ENCODE assay signal across 20 cellular contexts in genomic region chr1:39890880-39891279, GRCh38.
"Had no signal": no experiment of that assay in that cellular context is flagged by ENCODE, and none has a peak within 500 bp of the region (broad histone marks: within the 10 kb centered on the region; RNA-seq: fewer than 3 reads in every experiment).

No MANE protein-coding gene starts in this region.

- H3K4me3 ChIP-seq: SJSA1, SK-N-MC had no signal

- FAIRE-seq: RCC 7860 had no signal

- H3K4me2 ChIP-seq: KMS-11 had no signal

- H3K9me3 ChIP-seq: SJSA1 had no signal

- H3K36me3 ChIP-seq: SJSA1 had no signal

- H3K9ac ChIP-seq: KMS-11 had no signal

- H3K27me3 ChIP-seq: SJSA1 had no signal

- DNase-seq: IMR-90, MM.1S, NCI-H1092 treated with DMSO at 0.1 percent for 48 hours, NCI-H1436, NCI-H187, NCI-H2029, NCI-H2081 treated with DMSO at 0.1 percent for 48 hours, NCI-H2171, NCI-H226, NCI-H446, NCI-H510A, NCI-H524 treated with DMSO at 0.1 percent for 48 hours, NCI-H69, NCI-H774, Right ventricle myocardium superior, RPMI8226 had no signal

- H3K27ac ChIP-seq: KMS-11, SJSA1, SK-N-MC had no signal
